8 cellular contexts compared by ENCODE assay signal in genomic region chr22:20243545-20244249, GRCh38. TPM values are rescaled to one million over a fixed set of nuclear protein-coding genes. Genes with fewer than 3 reads are reported as not detected.
DNase-seq lines count a peak whose midpoint lies in the region; ATAC-seq and TF ChIP-seq lines count a peak whose summit lies in the region.

No MANE protein-coding gene starts in this region.

- H3K9me3 ChIP-seq in lung (ENCODE audit: control insufficient read depth in 2 of 2, insufficient read depth in 1 of 2, low read length in 1 of 2) (no peaks in the 10 kb centered on the region), subcutaneous abdominal adipose tissue (ENCODE audit: control insufficient read depth in 5 of 5, low read length in 5 of 5) (no peaks in the 10 kb centered on the region)

- H3K27ac ChIP-seq in coronary artery (no peak overlapping the region), lung (ENCODE audit: low read depth in 1 of 2, low read length in 1 of 2) (peak overlapping the region in 1 of 2 donors; percentile 37), subcutaneous abdominal adipose tissue (ENCODE audit: low read depth, low read length) (no peak overlapping the region)

- TF ChIP-seq CTCF in coronary artery (IDR thresholded peaks at IDR 0.05), result no peak
- no peak for TF ChIP-seq CTCF in lung (IDR thresholded peaks at IDR 0.05; ENCODE audit: control extremely low read depth, extremely low read depth)

- H3K4me3 ChIP-seq in coronary artery, result peak overlapping the region; percentile 22
- no peak overlapping the region for H3K4me3 ChIP-seq in lung
- peak overlapping the region in 3 of 5 donors; percentile 3 to 20 (median 6) for H3K4me3 ChIP-seq in subcutaneous abdominal adipose tissue (ENCODE audit: low read depth in 1 of 5, low read length in 5 of 5)

- WGBS in lung, 2 donors, result 24 to 30% methylated on average over 16 of the region's 16 CpGs

- H3K36me3 ChIP-seq in lung (ENCODE audit: control insufficient read depth in 2 of 2, insufficient read depth in 2 of 2, low read length in 2 of 2) (no peaks in the 10 kb centered on the region), subcutaneous abdominal adipose tissue (ENCODE audit: control insufficient read depth in 5 of 5, insufficient read depth in 5 of 5, low read length in 5 of 5) (no peaks in the 10 kb centered on the region)

- DNase-seq in activated CD4-positive, CD25-positive, alpha-beta regulatory T cell (lab: John Stamatoyannopoulos, UW), result no peak
- DNase-seq in NCI-H2196 (lab: John Stamatoyannopoulos, UW; ENCODE audit: unreplicated experiment), result peak; percentile 65
- DNase-seq in activated CD4-positive, alpha-beta T cell treated with anti-CD3 and anti-CD28 coated beads for 1 hour, result peak; percentile 21
- no peak for DNase-seq in coronary artery (ENCODE audit: low spot score)
- peak; percentile 78 for DNase-seq in lung (ENCODE audit: low spot score)

- peak overlapping the region in 1 of 5 donors; percentile 61 for H3K9ac ChIP-seq in subcutaneous abdominal adipose tissue (ENCODE audit: low read length in 5 of 5)

- H3K4me1 ChIP-seq in lung (ENCODE audit: control insufficient read depth in 2 of 2, insufficient read depth in 2 of 2, low read length in 2 of 2), result peaks cover 4 to 39% of the 10 kb centered on the region in 2 donors
- peaks cover 4 to 46% (median 25%) of the 10 kb centered on the region in 5 donors for H3K4me1 ChIP-seq in subcutaneous abdominal adipose tissue (ENCODE audit: control insufficient read depth in 5 of 5, insufficient read depth in 5 of 5, low read length in 5 of 5)

- ATAC-seq in activated CD4-positive, CD25-positive, alpha-beta regulatory T cell treated with anti-CD3 and anti-CD28 coated beads, Interleukin-2, amount 50 U/mL, for 24 hours, result peak; percentile 56 to 63
- ATAC-seq in lung (ENCODE audit: insufficient read depth, low FRiP score) (peak; percentile 68), HG03159 (IDR thresholded peaks at IDR 0.05; ENCODE audit: unreplicated experiment) (no peak)

- H3K27me3 ChIP-seq in lung (ENCODE audit: control insufficient read depth, insufficient read depth), result no peaks in the 10 kb centered on the region
- peaks cover 0 to 31% (median 24%) of the 10 kb centered on the region in 5 donors for H3K27me3 ChIP-seq in subcutaneous abdominal adipose tissue (ENCODE audit: control insufficient read depth in 5 of 5, insufficient read depth in 4 of 5, low read length in 5 of 5)

RNA-seq across cellular contexts. Expression of gene RTN4R, which starts 24.4 kb away (rescaled TPM):
- 1 to 10 TPM; 2.6 to 7.8 TPM for total RNA-seq in lung
- 1 to 10 TPM; 3.0 to 5.6 TPM for polyA plus RNA-seq in lung

Comparison
In these comparisons a context has a peak if more than half of its experiments do, and no peak if none do; other contexts are left out.
1. DNase-seq: peak in NCI-H2196 (single experiment), activated CD4-positive, alpha-beta T cell treated with anti-CD3 and anti-CD28 coated beads for 1 hour (single experiment) and lung (single experiment); none in activated CD4-positive, CD25-positive, alpha-beta regulatory T cell (0 of 4) and coronary artery (single experiment).